Comparison of ENCODE assay signal across 8 cellular contexts in genomic region chr14:101809671-101810514, GRCh38. TPM values are rescaled to one million over a fixed set of nuclear protein-coding genes. Genes with fewer than 3 reads are reported as not detected.
DNase-seq lines count a peak whose midpoint lies in the region; ATAC-seq and TF ChIP-seq lines count a peak whose summit lies in the region.

No MANE protein-coding gene starts in this region.

- no TSS peak for BruUV-seq in mammary epithelial cell (replicated peaks; lab: Mats Ljungman, UMichigan)

- peak overlapping the region; percentile 88 for H2AFZ ChIP-seq in mammary epithelial cell (ENCODE audit: low read depth, low read length)

- TF ChIP-seq CTCF in VCaP (conservative IDR thresholded peaks at IDR 0.05) (no peak), mammary epithelial cell (conservative IDR thresholded peaks at IDR 0.05 in 1 of 2, IDR thresholded peaks at IDR 0.05 in 1 of 2; ENCODE audit: extremely low read depth in 1 of 2, insufficient read depth in 1 of 2, low read depth in 1 of 2, low read length in 2 of 2) (no peak)

- no peaks in the 10 kb centered on the region for H4K20me1 ChIP-seq in mammary epithelial cell (ENCODE audit: insufficient read depth, low read length)

- DNase-seq in AG08396 (ENCODE audit: low spot score) = peak; percentile 84
- peak; percentile 70 for DNase-seq in NCI-H2196 (lab: John Stamatoyannopoulos, UW; ENCODE audit: unreplicated experiment)
- DNase-seq in mammary epithelial cell = peak; percentile 92

- H3K27me3 ChIP-seq in mammary epithelial cell (ENCODE audit: insufficient read depth, low read length) (no peaks in the 10 kb centered on the region), iPS-20b (ENCODE audit: insufficient read depth, low read length) (no peaks in the 10 kb centered on the region), skeletal muscle tissue (ENCODE audit: control insufficient read depth in 3 of 3, insufficient read depth in 3 of 3, low read length in 3 of 3) (no peaks in the 10 kb centered on the region)

- H3K4me3 ChIP-seq in mammary epithelial cell (replicated peaks in 1 of 3; ENCODE audit: insufficient read depth in 1 of 3, low read depth in 2 of 3, low read length in 3 of 3) (peak overlapping the region; percentile 68 to 78 (median 74)), iPS-20b (ENCODE audit: low read length) (peak overlapping the region; percentile 83), skeletal muscle tissue (ENCODE audit: low read length in 3 of 3) (peak overlapping the region; percentile 84 to 97 (median 87))

- ATAC-seq in GM18909 (IDR thresholded peaks at IDR 0.05; ENCODE audit: poor library complexity, unreplicated experiment) (peak; percentile 85), HG03139 (IDR thresholded peaks at IDR 0.05; ENCODE audit: unreplicated experiment) (peak; percentile 78)

- dilution Hi-C loops in mammary epithelial cell (cut with HindIII; ENCODE audit: low sequenced_read_pairs) = loop anchor here (5.0 kb wide), 2 partner anchors 47 to 103 kb away; no protein-coding TSS in a partner anchor

- no peaks in the 10 kb centered on the region for H3K9me3 ChIP-seq in mammary epithelial cell (replicated peaks; ENCODE audit: insufficient read depth, low read length)
- no peaks in the 10 kb centered on the region for H3K9me3 ChIP-seq in iPS-20b (ENCODE audit: insufficient read depth, low read depth, low read length)
- no peaks in the 10 kb centered on the region for H3K9me3 ChIP-seq in skeletal muscle tissue (ENCODE audit: control insufficient read depth in 3 of 3, low read length in 3 of 3)

- WGBS in mammary epithelial cell (ENCODE audit: low coverage, missing lambda C conversion rate) = 1% methylated on average over 20 of the region's 23 CpGs

- H3K9ac ChIP-seq in mammary epithelial cell (ENCODE audit: insufficient read depth, low read length) (peak overlapping the region; percentile 98), iPS-20b (ENCODE audit: low read depth, low read length) (peak overlapping the region; percentile 92), skeletal muscle tissue (ENCODE audit: low read depth in 1 of 3, low read length in 3 of 3) (peak overlapping the region; percentile 89 to 99 (median 91))

- CTCF ChIA-PET in mammary epithelial cell (lab: Charles Lee; ENCODE audit: low non-redundant PET) = interaction anchor here (0.6 kb wide), 1 partner anchor 1644 kb away, joined by 7 read pairs; no protein-coding TSS in a partner anchor

- peak overlapping the region; percentile 75 for H3K4me2 ChIP-seq in mammary epithelial cell (ENCODE audit: insufficient read depth, low read depth, low read length)

- H3K4me1 ChIP-seq in mammary epithelial cell (ENCODE audit: insufficient read depth, low read length) = peaks cover 4% of the 10 kb centered on the region
- H3K4me1 ChIP-seq in iPS-20b (ENCODE audit: insufficient read depth, low read length) = peaks cover 9% of the 10 kb centered on the region; the same call in 1 of the 2 replicates
- H3K4me1 ChIP-seq in skeletal muscle tissue (ENCODE audit: control insufficient read depth in 3 of 3, insufficient read depth in 3 of 3, low read length in 3 of 3) = peaks cover 32 to 40% (median 32%) of the 10 kb centered on the region in 3 donors

- in situ Hi-C loops in mammary epithelial cell (cut with MboI; ENCODE audit: low sequenced_read_pairs in 2 of 2) = no loop called here

- H3K27ac ChIP-seq in VCaP (peak overlapping the region; percentile 97), mammary epithelial cell (ENCODE audit: insufficient read depth, low read depth, low read length) (peak overlapping the region; percentile 98), iPS-20b (ENCODE audit: low read length) (peak overlapping the region; percentile 81), skeletal muscle tissue (ENCODE audit: low read depth, low read length) (peak overlapping the region; percentile 98)

- H3K79me2 ChIP-seq in mammary epithelial cell (ENCODE audit: insufficient read depth, low read length) = peaks cover 46% of the 10 kb centered on the region

- H3K36me3 ChIP-seq in mammary epithelial cell (ENCODE audit: insufficient read depth, low read length) (no peaks in the 10 kb centered on the region), iPS-20b (ENCODE audit: insufficient read depth, low read depth, low read length) (peaks cover 4% of the 10 kb centered on the region; the same call in 1 of the 2 replicates), skeletal muscle tissue (ENCODE audit: control insufficient read depth in 3 of 3, insufficient read depth in 3 of 3, low read length in 3 of 3) (no peaks in the 10 kb centered on the region)

- intact Hi-C loops in mammary epithelial cell (cut with micrococcal nuclease) = loop anchor here (5.0 kb wide), 1 partner anchor 38 kb away; no protein-coding TSS in a partner anchor

RNA-seq across cellular contexts. Expression of gene PPP2R5C, which starts 48.4 kb away (rescaled TPM):
- 100 to 1,000 TPM in 1 of 2 donors, 10 to 100 TPM in 1; 85.0 to 110 TPM for total RNA-seq in mammary epithelial cell
- polyA plus RNA-seq in mammary epithelial cell = 56.4 TPM
- 105 TPM for polyA minus RNA-seq in mammary epithelial cell
- 55.3 TPM for total RNA-seq in skeletal muscle tissue

Comparison
In these comparisons a context has a peak if more than half of its experiments do, and no peak if none do; other contexts are left out.
1. Peak in every context shown above with its lines: DNase-seq, ATAC-seq, H3K4me3 ChIP-seq and H3K27ac ChIP-seq.